ENCODE assay signal across 21 cellular contexts in genomic region chr1:173393655-173393993, GRCh38.
DNase-seq lines count a peak whose midpoint lies in the region; ATAC-seq and TF ChIP-seq lines count a peak whose summit lies in the region.
"Had no signal": no experiment of that assay in that cellular context is flagged by ENCODE, and none has a peak within 500 bp of the region (broad histone marks: within the 10 kb centered on the region; RNA-seq: fewer than 3 reads in every experiment).

No MANE protein-coding gene starts in this region.

- BruUV-seq in MCF 10A (replicated peaks; lab: Mats Ljungman, UMichigan), result no TSS peak

- H3K4me3 Mint-ChIP-seq in MCF 10A (ENCODE audit: unreplicated experiment) (no peak overlapping the region), natural killer cell (no peak overlapping the region)
- no peak overlapping the region for H3K4me3 Mint-ChIP-seq in activated T-helper 1 cell treated with anti-CD3 and anti-CD28 coated beads, Interleukin-12 subunit alpha, Interleukin-12 subunit beta, Interleukin-2, Interleukin-4 antibody, amounts not matched to agents 30 ng/mL and 10 ng/mL and 1 ng/mL, durations not matched to agents 14 hours and 24 hours and 36 hours
- H3K4me3 Mint-ChIP-seq: activated naive CD4-positive, alpha-beta T cell treated with anti-CD3 and anti-CD28 coated beads, Interleukin-2, amount 50 U/mL, for 24 hours; CD4-positive, alpha-beta memory T cell; naive B cell had no signal

- H3K36me3 ChIP-seq in breast epithelium (no peaks in the 10 kb centered on the region), brain microvascular endothelial cell (replicated peaks) (no peaks in the 10 kb centered on the region), hepatocyte (replicated peaks; ENCODE audit: insufficient read depth, low read depth) (no peaks in the 10 kb centered on the region)
- H3K36me3 ChIP-seq: left ventricle myocardium inferior, spleen had no signal

- H3K4me1 ChIP-seq in breast epithelium, result no peaks in the 10 kb centered on the region
- H3K4me1 ChIP-seq in hepatocyte (ENCODE audit: insufficient read depth), result no peaks in the 10 kb centered on the region
- H3K4me1 ChIP-seq: spleen had no signal

- H3K27me3 Mint-ChIP-seq in MCF 10A (ENCODE audit: insufficient read depth, unreplicated experiment) (no peaks in the 10 kb centered on the region), natural killer cell (ENCODE audit: low read depth in 2 of 2) (no peaks in the 10 kb centered on the region)
- no peaks in the 10 kb centered on the region for H3K27me3 Mint-ChIP-seq in activated T-helper 1 cell treated with anti-CD3 and anti-CD28 coated beads, Interleukin-12 subunit alpha, Interleukin-12 subunit beta, Interleukin-2, Interleukin-4 antibody, amounts not matched to agents 30 ng/mL and 10 ng/mL and 1 ng/mL, durations not matched to agents 14 hours and 24 hours and 36 hours (ENCODE audit: insufficient read depth)
- H3K27me3 Mint-ChIP-seq: activated naive CD4-positive, alpha-beta T cell treated with anti-CD3 and anti-CD28 coated beads, Interleukin-2, amount 50 U/mL, for 24 hours; CD4-positive, alpha-beta memory T cell; naive B cell; progenitor cell of endocrine pancreas had no signal

- H3K27ac ChIP-seq in breast epithelium (no peak overlapping the region), brain microvascular endothelial cell (peak overlapping the region; percentile 99), hepatocyte (peak overlapping the region; percentile 8)
- H3K27ac ChIP-seq: 22Rv1, foreskin keratinocyte, left ventricle myocardium inferior, spleen had no signal

- H3K9me2 ChIP-seq in hepatocyte (replicated peaks; ENCODE audit: insufficient read depth), result no peaks in the 10 kb centered on the region

- H3K4me2 ChIP-seq in hepatocyte, result no peak overlapping the region

- DNase-seq in MCF 10A (ENCODE audit: unreplicated experiment) (peak; percentile 54), breast epithelium (ENCODE audit: low spot score in 2 of 2) (no peak), brain microvascular endothelial cell (peak; percentile 80), hepatocyte (ENCODE audit: low spot score) (no peak), islet precursor cell (no peak), natural killer cell (no peak)
- no peak for DNase-seq in activated T-helper 1 cell treated with anti-CD3 and anti-CD28 coated beads, Interleukin-12 subunit alpha, Interleukin-12 subunit beta, Interleukin-2, Interleukin-4 antibody, amounts not matched to agents 30 ng/mL and 10 ng/mL and 1 ng/mL, durations not matched to agents 14 hours and 24 hours and 36 hours (ENCODE audit: low spot score)
- DNase-seq: activated CD4-positive, alpha-beta T cell treated with anti-CD3 and anti-CD28 coated beads, Interleukin-2, amount 50 U/mL, for 4 hours; CD4-positive, alpha-beta memory T cell; DMS79; left ventricle myocardium inferior; naive B cell; NCI-H146; NK-92 treated with Interleukin-12 subunit alpha and Interleukin-12 subunit beta, amount 100 ng/mL, for 24 hours; RPMI8226; spleen had no signal

- H3K27me3 ChIP-seq in breast epithelium (no peaks in the 10 kb centered on the region), brain microvascular endothelial cell (replicated peaks) (no peaks in the 10 kb centered on the region), hepatocyte (no peaks in the 10 kb centered on the region)
- H3K27me3 ChIP-seq: foreskin keratinocyte, spleen had no signal

- no peaks in the 10 kb centered on the region for H3K9me3 ChIP-seq in breast epithelium
- no peaks in the 10 kb centered on the region for H3K9me3 ChIP-seq in hepatocyte (ENCODE audit: low read depth)
- H3K9me3 ChIP-seq: left ventricle myocardium inferior, spleen had no signal

- no peak for ATAC-seq in GM21825 (IDR thresholded peaks at IDR 0.05; ENCODE audit: unreplicated experiment)
- no peak for ATAC-seq in natural killer cell

- intact Hi-C loops in MCF 10A (cut with micrococcal nuclease), result no loop called here
- intact Hi-C loops in breast epithelium (cut with DNase I; ENCODE audit: low total_unique reads), result no loop called here
- intact Hi-C loops in natural killer cell (cut with micrococcal nuclease), result no loop called here
- intact Hi-C loops in activated T-helper 1 cell treated with anti-CD3 and anti-CD28 coated beads, Interleukin-12 subunit alpha, Interleukin-12 subunit beta, Interleukin-2, Interleukin-4 antibody, amounts not matched to agents 30 ng/mL and 10 ng/mL and 1 ng/mL, durations not matched to agents 14 hours and 24 hours and 36 hours (cut with micrococcal nuclease), result no loop called here

- POLR2A ChIA-PET in MCF 10A (lab: Yijun Ruan, JAX), result interaction anchor here (0.5 to 1.4 kb wide), 5 partner anchors 35 to 181 kb away, joined by 3 to 4 read pairs (median 3); no protein-coding TSS in a partner anchor

- WGBS in hepatocyte (ENCODE audit: low lambda C conversion rate, missing lambda C conversion rate), result 79% methylated on average over 1 of the region's 1 CpG

- no peaks in the 10 kb centered on the region for H3K79me2 ChIP-seq in hepatocyte

- no peak overlapping the region for H2AFZ ChIP-seq in hepatocyte

- H3K9me3 Mint-ChIP-seq in MCF 10A (ENCODE audit: unreplicated experiment) (no peaks in the 10 kb centered on the region), natural killer cell (no peaks in the 10 kb centered on the region)
- H3K9me3 Mint-ChIP-seq in activated T-helper 1 cell treated with anti-CD3 and anti-CD28 coated beads, Interleukin-12 subunit alpha, Interleukin-12 subunit beta, Interleukin-2, Interleukin-4 antibody, amounts not matched to agents 30 ng/mL and 10 ng/mL and 1 ng/mL, durations not matched to agents 14 hours and 24 hours and 36 hours, result no peaks in the 10 kb centered on the region
- H3K9me3 Mint-ChIP-seq: activated naive CD4-positive, alpha-beta T cell treated with anti-CD3 and anti-CD28 coated beads, Interleukin-2, amount 50 U/mL, for 24 hours; CD4-positive, alpha-beta memory T cell had no signal

- no peak overlapping the region for H3K4me3 ChIP-seq in breast epithelium
- H3K4me3 ChIP-seq in brain microvascular endothelial cell (ENCODE audit: low read depth, low read length), result no peak overlapping the region
- H3K4me3 ChIP-seq in hepatocyte, result no peak overlapping the region
- H3K4me3 ChIP-seq: left ventricle myocardium inferior, spleen had no signal

- TF ChIP-seq POLR2A in breast epithelium (IDR thresholded peaks at IDR 0.05), result no peak

- in situ Hi-C loops in brain microvascular endothelial cell (cut with HindIII; ENCODE audit: low pct_ligation_motif_present, low sequenced_read_pairs), result no loop called here

- no peaks in the 10 kb centered on the region for H4K20me1 ChIP-seq in hepatocyte (ENCODE audit: insufficient read depth, poor library complexity, severe bottlenecking)

- H3K4me1 Mint-ChIP-seq in MCF 10A (ENCODE audit: insufficient read depth, unreplicated experiment) (peaks cover 10% of the 10 kb centered on the region), natural killer cell (no peaks in the 10 kb centered on the region)
- H3K4me1 Mint-ChIP-seq in activated T-helper 1 cell treated with anti-CD3 and anti-CD28 coated beads, Interleukin-12 subunit alpha, Interleukin-12 subunit beta, Interleukin-2, Interleukin-4 antibody, amounts not matched to agents 30 ng/mL and 10 ng/mL and 1 ng/mL, durations not matched to agents 14 hours and 24 hours and 36 hours (ENCODE audit: low read depth), result no peaks in the 10 kb centered on the region
- H3K4me1 Mint-ChIP-seq: activated naive CD4-positive, alpha-beta T cell treated with anti-CD3 and anti-CD28 coated beads, Interleukin-2, amount 50 U/mL, for 24 hours; CD4-positive, alpha-beta memory T cell; naive B cell had no signal

- CTCF ChIA-PET in MCF 10A (lab: Yijun Ruan, JAX), result interaction anchor here (0.7 to 3.2 kb wide), 5 partner anchors 9 to 180 kb away, joined by 3 to 6 read pairs (median 3); no protein-coding TSS in a partner anchor

- peaks cover 3% of the 10 kb centered on the region for H3K36me3 Mint-ChIP-seq in MCF 10A (ENCODE audit: insufficient read depth, unreplicated experiment)
- H3K36me3 Mint-ChIP-seq in natural killer cell, result no peaks in the 10 kb centered on the region
- no peaks in the 10 kb centered on the region for H3K36me3 Mint-ChIP-seq in activated T-helper 1 cell treated with anti-CD3 and anti-CD28 coated beads, Interleukin-12 subunit alpha, Interleukin-12 subunit beta, Interleukin-2, Interleukin-4 antibody, amounts not matched to agents 30 ng/mL and 10 ng/mL and 1 ng/mL, durations not matched to agents 14 hours and 24 hours and 36 hours (ENCODE audit: low read depth)
- H3K36me3 Mint-ChIP-seq: naive B cell had no signal

- peak overlapping the region; percentile 5 for H3K27ac Mint-ChIP-seq in MCF 10A (ENCODE audit: low read depth, unreplicated experiment)
- H3K27ac Mint-ChIP-seq in natural killer cell, result no peak overlapping the region
- H3K27ac Mint-ChIP-seq in activated T-helper 1 cell treated with anti-CD3 and anti-CD28 coated beads, Interleukin-12 subunit alpha, Interleukin-12 subunit beta, Interleukin-2, Interleukin-4 antibody, amounts not matched to agents 30 ng/mL and 10 ng/mL and 1 ng/mL, durations not matched to agents 14 hours and 24 hours and 36 hours, result no peak overlapping the region
- H3K27ac Mint-ChIP-seq: activated naive CD4-positive, alpha-beta T cell treated with anti-CD3 and anti-CD28 coated beads, Interleukin-2, amount 50 U/mL, for 24 hours; progenitor cell of endocrine pancreas had no signal

- no peak for TF ChIP-seq CTCF in MCF 10A (IDR thresholded peaks at IDR 0.05; ENCODE audit: unreplicated experiment)
- no peak for TF ChIP-seq CTCF in breast epithelium (IDR thresholded peaks at IDR 0.05)
- TF ChIP-seq CTCF in brain microvascular endothelial cell (IDR thresholded peaks at IDR 0.05; ENCODE audit: low read depth, low read length, missing control alignments), result no peak
- TF ChIP-seq CTCF in hepatocyte (IDR thresholded peaks at IDR 0.05; ENCODE audit: poor library complexity), result no peak
- no peak for TF ChIP-seq CTCF in natural killer cell (IDR thresholded peaks at IDR 0.05)

Comparison
In these comparisons a context has a peak if more than half of its experiments do, and no peak if none do; other contexts are left out.
1. DNase-seq: peak in MCF 10A (single experiment) and brain microvascular endothelial cell (single experiment); none in breast epithelium (0 of 2), hepatocyte (single experiment), islet precursor cell (single experiment), natural killer cell (single experiment) and activated T-helper 1 cell treated with anti-CD3 and anti-CD28 coated beads, Interleukin-12 subunit alpha, Interleukin-12 subunit beta, Interleukin-2, Interleukin-4 antibody, amounts not matched to agents 30 ng/mL and 10 ng/mL and 1 ng/mL, durations not matched to agents 14 hours and 24 hours and 36 hours (single experiment).
2. H3K27ac ChIP-seq: peak in brain microvascular endothelial cell (single experiment) and hepatocyte (single experiment); none in breast epithelium (0 of 2).